In genomic region chr14:91934554-91935285, GRCh38 we compare ENCODE assay signal across 1 cellular context.
TF ChIP-seq lines count a peak whose summit lies in the region.

No MANE protein-coding gene starts in this region.

TF ChIP-seq in HepG2, 621 proteins besides CTCF, POLR2A, EP300 and RAD21:
- TF ChIP-seq AKNA (CRISPR knock-in tag; IDR thresholded peaks at IDR 0.05; ENCODE audit: borderline replicate concordance) (no peak), PHB2 (IDR thresholded peaks at IDR 0.05; ENCODE audit: partially characterized antibody) (no peak), ZBTB7A (CRISPR knock-in tag; IDR thresholded peaks at IDR 0.05) (no peak), DNMT3B (CRISPR knock-in tag; conservative IDR thresholded peaks at IDR 0.05) (no peak), CREB1 (IDR thresholded peaks at IDR 0.05) (peak; percentile 84), CREB1 (CRISPR knock-in tag; IDR thresholded peaks at IDR 0.05) (no peak), KAT7 (CRISPR knock-in tag; IDR thresholded peaks at IDR 0.05; ENCODE audit: borderline replicate concordance) (no peak), ATRX (CRISPR knock-in tag; IDR thresholded peaks at IDR 0.05; ENCODE audit: borderline replicate concordance) (no peak), ZC3H13 (CRISPR knock-in tag; IDR thresholded peaks at IDR 0.05) (no peak), ATF7 (IDR thresholded peaks at IDR 0.05) (peak; percentile 63; the same call in 1 of the 2 replicates), ATF7 (CRISPR knock-in tag; IDR thresholded peaks at IDR 0.05) (no peak), E2F2 (CRISPR knock-in tag; IDR thresholded peaks at IDR 0.05; ENCODE audit: borderline replicate concordance) (no peak), BCL6 (CRISPR knock-in tag; IDR thresholded peaks at IDR 0.05) (no peak), ZNF329 (CRISPR knock-in tag; IDR thresholded peaks at IDR 0.05; ENCODE audit: low read depth) (no peak)
